Comparison of ENCODE assay signal across 8 cellular contexts in genomic region chr3:191329654-191330308, GRCh38. TPM values are rescaled to one million over a fixed set of nuclear protein-coding genes. Genes with fewer than 3 reads are reported as not detected.
DNase-seq lines count a peak whose midpoint lies in the region; ATAC-seq and TF ChIP-seq lines count a peak whose summit lies in the region.

No MANE protein-coding gene starts in this region.

- peak; percentile 58 for DNase-seq in NCI-H345 (lab: John Stamatoyannopoulos, UW)
- peak; percentile 43 for DNase-seq in left ventricle myocardium inferior
- peak in 9 of 10 donors; percentile 11 to 87 (median 26) for DNase-seq in posterior cingulate gyrus
- DNase-seq in stimulated activated CD8-positive, alpha-beta memory T cell treated with anti-CD3 and anti-CD28 coated beads, Interleukin-4, amount 100 ng/mL, for 48 hours = no peak

- peak overlapping the region; percentile 80 for H3K4me2 ChIP-seq in BLaER1

- no peaks in the 10 kb centered on the region for H3K36me3 ChIP-seq in BLaER1
- H3K36me3 ChIP-seq in left ventricle myocardium inferior = no peaks in the 10 kb centered on the region

- H3K27ac ChIP-seq in BLaER1 (peak overlapping the region; percentile 97), adipose tissue (ENCODE audit: low read depth, low read length) (peak overlapping the region; percentile 60), left ventricle myocardium inferior (replicated peaks) (peak overlapping the region; percentile 96)

- intact Hi-C loops in left ventricle myocardium inferior (cut with micrococcal nuclease) = loop anchor here (10.0 kb wide), 1 partner anchor 65 kb away; no protein-coding TSS in a partner anchor
- intact Hi-C loops in posterior cingulate gyrus (cut with DNase I) = no loop called here

- 1 to 3% (median 2%) methylated on average over 28 to 35 of the region's 35 CpGs for WGBS in adipose tissue, 3 donors

- H3K27me3 ChIP-seq in BLaER1 (no peaks in the 10 kb centered on the region), left ventricle myocardium inferior (ENCODE audit: low read depth) (no peaks in the 10 kb centered on the region)

- H3K4me3 ChIP-seq in BLaER1 (peak overlapping the region; percentile 92), left ventricle myocardium inferior (peak overlapping the region; percentile 94)

- H3K9ac ChIP-seq in BLaER1 = peak overlapping the region; percentile 95

- H3K4me1 ChIP-seq in BLaER1 = peaks cover 29% of the 10 kb centered on the region
- peaks cover 64% of the 10 kb centered on the region for H3K4me1 ChIP-seq in left ventricle myocardium inferior

- no peak for TF ChIP-seq CTCF in left ventricle myocardium inferior (IDR thresholded peaks at IDR 0.05; ENCODE audit: borderline replicate concordance)

- H3K9me3 ChIP-seq in BLaER1 = no peaks in the 10 kb centered on the region
- no peaks in the 10 kb centered on the region for H3K9me3 ChIP-seq in left ventricle myocardium inferior (replicated peaks)

- peaks cover 29% of the 10 kb centered on the region for H4K20me1 ChIP-seq in BLaER1

- ATAC-seq in GM18520 (IDR thresholded peaks at IDR 0.05; ENCODE audit: unreplicated experiment) (peak; percentile 5), HG03025 (IDR thresholded peaks at IDR 0.05; ENCODE audit: low FRiP score, unreplicated experiment) (peak; percentile 30)

RNA-seq across cellular contexts. Expression of gene UTS2B, which starts 0.5 kb away (rescaled TPM):
- under 1 TPM in 2 of 3 donors, not detected in 1; 0.15 to 0.70 TPM for polyA plus RNA-seq in adipose tissue
- 0.47 TPM for total RNA-seq in left ventricle myocardium inferior

RNA-seq across cellular contexts. Expression of gene CCDC50, which starts 0.6 kb away (rescaled TPM):
- 10 to 100 TPM; 20.3 to 67.6 (median 46.1) TPM for polyA plus RNA-seq in adipose tissue
- 52.1 TPM for total RNA-seq in left ventricle myocardium inferior
